Comparison of ENCODE assay signal across 23 cellular contexts in genomic region chr17:70774339-70775110, GRCh38.
DNase-seq lines count a peak whose midpoint lies in the region; ATAC-seq, FAIRE-seq and TF ChIP-seq lines count a peak whose summit lies in the region.
"Had no signal": no experiment of that assay in that cellular context is flagged by ENCODE, and none has a peak within 500 bp of the region (broad histone marks: within the 10 kb centered on the region; RNA-seq: fewer than 3 reads in every experiment).

No MANE protein-coding gene starts in this region.

- H3K4me1 ChIP-seq in A549 (no peaks in the 10 kb centered on the region), OCI-LY3 (ENCODE audit: low read length) (peaks cover 29% of the 10 kb centered on the region), GM23248 (ENCODE audit: insufficient read depth) (no peaks in the 10 kb centered on the region)

- H3K36me3 ChIP-seq in OCI-LY3 (replicated peaks; ENCODE audit: low read depth, low read length) (no peaks in the 10 kb centered on the region), GM23248 (ENCODE audit: low read depth) (no peaks in the 10 kb centered on the region)
- H3K36me3 ChIP-seq: BE2C had no signal

- DNase-seq in A549 (ENCODE audit: low read depth in 1 of 2, low spot score in 1 of 2) (no peak), epithelial cell of esophagus (ENCODE audit: low read depth) (peak; percentile 2), urothelium cell line (ENCODE audit: low spot score) (no peak), GM23248 (no peak), KBM-7 (no peak), AG20443 (ENCODE audit: low spot score) (no peak)
- DNase-seq: 8988T; BE2C; C1 segment of cervical spinal cord; CD4-positive, CD25-positive, alpha-beta regulatory T cell; CD8-positive, alpha-beta memory T cell; COR-L47; DMS 273 treated with DMSO at 0.1 percent for 48 hours; DND-41; EL; HCEC 1CT; HFFc6 had no signal

- no peaks in the 10 kb centered on the region for H3F3A ChIP-seq in GM23248 (ENCODE audit: insufficient read depth)

- no peaks in the 10 kb centered on the region for H3K79me2 ChIP-seq in OCI-LY3 (ENCODE audit: low read length)
- no peaks in the 10 kb centered on the region for H3K79me2 ChIP-seq in GM23248 (ENCODE audit: insufficient read depth)

- POLR2A ChIA-PET in A549 (lab: Yijun Ruan, JAX) = no interaction called here

- no peak for TF ChIP-seq POLR2A in A549 (IDR thresholded peaks at IDR 0.05; ENCODE audit: low read length)

- H3K9me2 ChIP-seq in GM23248 (ENCODE audit: insufficient read depth) = no peaks in the 10 kb centered on the region

- no peak overlapping the region for H2AFZ ChIP-seq in OCI-LY3 (ENCODE audit: low read depth, low read length)
- no peak overlapping the region for H2AFZ ChIP-seq in GM23248
- H2AFZ ChIP-seq: GM23338 had no signal

- H4K20me1 ChIP-seq in OCI-LY3 (ENCODE audit: insufficient read depth, low read length) (no peaks in the 10 kb centered on the region), GM23248 (ENCODE audit: insufficient read depth) (no peaks in the 10 kb centered on the region)

- CTCF ChIA-PET in A549 (lab: Yijun Ruan, JAX) = interaction anchor here (0.8 to 3.1 kb wide), 3 partner anchors 8 to 1765 kb away, joined by 3 to 8 read pairs (median 5); no protein-coding TSS in a partner anchor

- no peak overlapping the region for H3K4me2 ChIP-seq in A549
- H3K4me2 ChIP-seq in OCI-LY3 (ENCODE audit: low read length) = 0 out of 2 replicates have a peak overlapping the region, but pooled peaks have one; percentile 49
- H3K4me2 ChIP-seq in GM23248 (ENCODE audit: unreplicated experiment) = no peak overlapping the region
- H3K4me2 ChIP-seq: GM23338 had no signal

- no peak for TF ChIP-seq RAD21 in A549 (conservative IDR thresholded peaks at IDR 0.05 in 1 of 2, IDR thresholded peaks at IDR 0.05 in 1 of 2)

- TF ChIP-seq CTCF in A549 (IDR thresholded peaks at IDR 0.05) (no peak), OCI-LY3 (IDR thresholded peaks at IDR 0.05; ENCODE audit: low read depth, low read length) (no peak), epithelial cell of esophagus (IDR thresholded peaks at IDR 0.05; ENCODE audit: insufficient read depth, low read depth, low read length, missing control alignments) (no peak)

- H3K9me3 ChIP-seq in A549 = no peaks in the 10 kb centered on the region
- no peaks in the 10 kb centered on the region for H3K9me3 ChIP-seq in OCI-LY3 (ENCODE audit: insufficient read depth, low read length)
- no peaks in the 10 kb centered on the region for H3K9me3 ChIP-seq in GM23248 (ENCODE audit: low read depth)
- H3K9me3 ChIP-seq: BE2C had no signal

- FAIRE-seq in A549 (lab: Jason Lieb, UNC) (no peak), urothelium cell line (lab: Jason Lieb, UNC) (peak; percentile 9)
- FAIRE-seq: GM12878, GM19239, H54, HTR-8/SVneo had no signal

- H3K27me3 ChIP-seq in OCI-LY3 (ENCODE audit: low read depth, low read length) (no peaks in the 10 kb centered on the region), GM23248 (replicated peaks; ENCODE audit: insufficient read depth) (no peaks in the 10 kb centered on the region)
- H3K27me3 ChIP-seq: BE2C had no signal

- no peak for TF ChIP-seq EP300 in A549 (IDR thresholded peaks at IDR 0.05)

- no peak overlapping the region for H3K27ac ChIP-seq in A549
- no peak overlapping the region for H3K27ac ChIP-seq in OCI-LY3 (ENCODE audit: low read length)
- no peak overlapping the region for H3K27ac ChIP-seq in GM23248

- ATAC-seq in A549 = no peak
- ATAC-seq: GM12878, GM23338 had no signal

- no peak overlapping the region for H3K9ac ChIP-seq in OCI-LY3 (ENCODE audit: low read length)
- no peak overlapping the region for H3K9ac ChIP-seq in GM23248

- no peak overlapping the region for H3K4me3 ChIP-seq in A549
- H3K4me3 ChIP-seq in OCI-LY3 (ENCODE audit: low read length) = no peak overlapping the region
- no peak overlapping the region for H3K4me3 ChIP-seq in epithelial cell of esophagus (ENCODE audit: low read length)
- no peak overlapping the region for H3K4me3 ChIP-seq in GM23248
- H3K4me3 ChIP-seq: GM12878, GM23338 had no signal

- in situ Hi-C loops in GM23248 (cut with MboI) = loop anchor here (25.0 kb wide), 3 partner anchors 688 to 1763 kb away; partner anchors contain the start of gene SOX9
- in situ Hi-C loops in KBM-7 (cut with MboI; ENCODE audit: low pct_unique_long_range_greater_than_20kb, low sequenced_read_pairs) = no loop called here

TF ChIP-seq in A549, 52 proteins besides CTCF, POLR2A, EP300 and RAD21:
- TF ChIP-seq MAFK (IDR thresholded peaks at IDR 0.05; ENCODE audit: partially characterized antibody) = peak; percentile 75
- no peak for TF ChIP-seq HDAC2 (IDR thresholded peaks at IDR 0.05)
- no peak for TF ChIP-seq ELK1 (IDR thresholded peaks at IDR 0.05; ENCODE audit: low read depth, low read length)
- TF ChIP-seq NR3C1 (IDR thresholded peaks at IDR 0.05) = no peak
